ENCODE assay signal across 1 cellular context in genomic region chr18:23384778-23385736, GRCh38.
TF ChIP-seq lines count a peak whose summit lies in the region.

No MANE protein-coding gene starts in this region.

TF ChIP-seq in HepG2, 621 proteins besides CTCF, POLR2A, EP300 and RAD21 (continued from another document and continues in another):
- TF ChIP-seq PITX1 (CRISPR knock-in tag; IDR thresholded peaks at IDR 0.05) (peak; percentile 87), ZNF44 (CRISPR knock-in tag; IDR thresholded peaks at IDR 0.05) (no peak), CBX1 (IDR thresholded peaks at IDR 0.05; ENCODE audit: low read depth) (no peak), YEATS4 (CRISPR knock-in tag; IDR thresholded peaks at IDR 0.05; ENCODE audit: borderline replicate concordance) (peak; percentile 21; the same call in 1 of the 2 replicates), SP5 (CRISPR knock-in tag; IDR thresholded peaks at IDR 0.05; ENCODE audit: borderline replicate concordance, low read depth) (peak; percentile 56; the same call in 1 of the 2 replicates), ZNF782 (CRISPR knock-in tag; IDR thresholded peaks at IDR 0.05; ENCODE audit: borderline replicate concordance) (no peak), ZKSCAN8 (CRISPR knock-in tag; IDR thresholded peaks at IDR 0.05; ENCODE audit: borderline replicate concordance) (peak; percentile 84), DPF2 (CRISPR knock-in tag; IDR thresholded peaks at IDR 0.05; ENCODE audit: borderline replicate concordance, low read depth) (peak; percentile 94), ZBTB37 (CRISPR knock-in tag; IDR thresholded peaks at IDR 0.05) (no peak), KAT8 (CRISPR knock-in tag; IDR thresholded peaks at IDR 0.05) (peak; percentile 64), PATZ1 (CRISPR knock-in tag; IDR thresholded peaks at IDR 0.05) (peak; percentile 96), ZNF703 (CRISPR knock-in tag; IDR thresholded peaks at IDR 0.05; ENCODE audit: borderline replicate concordance) (no peak), ZBTB38 (CRISPR knock-in tag; IDR thresholded peaks at IDR 0.05) (peak; percentile 81), SIX4 (CRISPR knock-in tag; IDR thresholded peaks at IDR 0.05) (no peak), ZNF792 (CRISPR knock-in tag; IDR thresholded peaks at IDR 0.05) (0 out of 2 replicates have a peak, but pooled peaks have one; percentile 47), ZNF574 (CRISPR knock-in tag; IDR thresholded peaks at IDR 0.05) (peak; percentile 56; the same call in 1 of the 2 replicates), ZNF446 (CRISPR knock-in tag; IDR thresholded peaks at IDR 0.05) (no peak), TSC22D2 (CRISPR knock-in tag; IDR thresholded peaks at IDR 0.05; ENCODE audit: borderline replicate concordance) (no peak), ISL2 (CRISPR knock-in tag; IDR thresholded peaks at IDR 0.05) (peak; percentile 38; the same call in 1 of the 2 replicates), NONO (IDR thresholded peaks at IDR 0.05) (no peak), NONO (CRISPR knock-in tag; conservative IDR thresholded peaks at IDR 0.05) (peak; percentile 64; the same call in 1 of the 2 replicates), RXRA (CRISPR knock-in tag; IDR thresholded peaks at IDR 0.05) (peak; percentile 70; the same call in 1 of the 2 replicates), ZNF644 (CRISPR knock-in tag; IDR thresholded peaks at IDR 0.05; ENCODE audit: low read depth) (0 out of 2 replicates have a peak, but pooled peaks have one; percentile 38), EHMT2 (IDR thresholded peaks at IDR 0.05; ENCODE audit: borderline replicate concordance, low read depth, low read length) (no peak), TOE1 (CRISPR knock-in tag; IDR thresholded peaks at IDR 0.05) (no peak), ZNF207 (IDR thresholded peaks at IDR 0.05; ENCODE audit: borderline replicate concordance) (no peak), RARA (CRISPR knock-in tag; IDR thresholded peaks at IDR 0.05) (peak; percentile 97), ZNF230 (CRISPR knock-in tag; IDR thresholded peaks at IDR 0.05) (0 out of 2 replicates have a peak, but pooled peaks have one; percentile 21), GABPB1 (CRISPR knock-in tag; IDR thresholded peaks at IDR 0.05) (peak; percentile 49; the same call in 1 of the 2 replicates), NFIC (IDR thresholded peaks at IDR 0.05; ENCODE audit: low read length) (peak; percentile 68; the same call in 1 of the 2 replicates), MBNL3 (CRISPR knock-in tag; conservative IDR thresholded peaks at IDR 0.05) (no peak), ZMYM4 (CRISPR knock-in tag; IDR thresholded peaks at IDR 0.05) (peak; percentile 84), ZBTB33 (CRISPR knock-in tag; IDR thresholded peaks at IDR 0.05) (peak; percentile 89)
- TF ChIP-seq, protein P1, sequence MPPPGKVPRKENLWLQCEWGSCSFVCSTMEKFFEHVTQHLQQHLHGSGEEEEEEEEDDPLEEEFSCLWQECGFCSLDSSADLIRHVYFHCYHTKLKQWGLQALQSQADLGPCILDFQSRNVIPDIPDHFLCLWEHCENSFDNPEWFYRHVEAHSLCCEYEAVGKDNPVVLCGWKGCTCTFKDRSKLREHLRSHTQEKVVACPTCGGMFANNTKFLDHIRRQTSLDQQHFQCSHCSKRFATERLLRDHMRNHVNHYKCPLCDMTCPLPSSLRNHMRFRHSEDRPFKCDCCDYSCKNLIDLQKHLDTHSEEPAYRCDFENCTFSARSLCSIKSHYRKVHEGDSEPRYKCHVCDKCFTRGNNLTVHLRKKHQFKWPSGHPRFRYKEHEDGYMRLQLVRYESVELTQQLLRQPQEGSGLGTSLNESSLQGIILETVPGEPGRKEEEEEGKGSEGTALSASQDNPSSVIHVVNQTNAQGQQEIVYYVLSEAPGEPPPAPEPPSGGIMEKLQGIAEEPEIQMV (CRISPR knock-in tag; IDR thresholded peaks at IDR 0.05; ENCODE audit: low read depth), result peak; percentile 69; the same call in 1 of the 2 replicates
- TF ChIP-seq, protein P2, sequence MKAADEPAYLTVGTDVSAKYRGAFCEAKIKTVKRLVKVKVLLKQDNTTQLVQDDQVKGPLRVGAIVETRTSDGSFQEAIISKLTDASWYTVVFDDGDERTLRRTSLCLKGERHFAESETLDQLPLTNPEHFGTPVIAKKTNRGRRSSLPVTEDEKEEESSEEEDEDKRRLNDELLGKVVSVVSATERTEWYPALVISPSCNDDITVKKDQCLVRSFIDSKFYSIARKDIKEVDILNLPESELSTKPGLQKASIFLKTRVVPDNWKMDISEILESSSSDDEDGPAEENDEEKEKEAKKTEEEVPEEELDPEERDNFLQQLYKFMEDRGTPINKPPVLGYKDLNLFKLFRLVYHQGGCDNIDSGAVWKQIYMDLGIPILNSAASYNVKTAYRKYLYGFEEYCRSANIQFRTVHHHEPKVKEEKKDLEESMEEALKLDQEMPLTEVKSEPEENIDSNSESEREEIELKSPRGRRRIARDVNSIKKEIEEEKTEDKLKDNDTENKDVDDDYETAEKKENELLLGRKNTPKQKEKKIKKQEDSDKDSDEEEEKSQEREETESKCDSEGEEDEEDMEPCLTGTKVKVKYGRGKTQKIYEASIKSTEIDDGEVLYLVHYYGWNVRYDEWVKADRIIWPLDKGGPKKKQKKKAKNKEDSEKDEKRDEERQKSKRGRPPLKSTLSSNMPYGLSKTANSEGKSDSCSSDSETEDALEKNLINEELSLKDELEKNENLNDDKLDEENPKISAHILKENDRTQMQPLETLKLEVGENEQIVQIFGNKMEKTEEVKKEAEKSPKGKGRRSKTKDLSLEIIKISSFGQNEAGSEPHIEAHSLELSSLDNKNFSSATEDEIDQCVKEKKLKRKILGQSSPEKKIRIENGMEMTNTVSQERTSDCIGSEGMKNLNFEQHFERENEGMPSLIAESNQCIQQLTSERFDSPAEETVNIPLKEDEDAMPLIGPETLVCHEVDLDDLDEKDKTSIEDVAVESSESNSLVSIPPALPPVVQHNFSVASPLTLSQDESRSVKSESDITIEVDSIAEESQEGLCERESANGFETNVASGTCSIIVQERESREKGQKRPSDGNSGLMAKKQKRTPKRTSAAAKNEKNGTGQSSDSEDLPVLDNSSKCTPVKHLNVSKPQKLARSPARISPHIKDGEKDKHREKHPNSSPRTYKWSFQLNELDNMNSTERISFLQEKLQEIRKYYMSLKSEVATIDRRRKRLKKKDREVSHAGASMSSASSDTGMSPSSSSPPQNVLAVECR (CRISPR knock-in tag; IDR thresholded peaks at IDR 0.05; ENCODE audit: borderline replicate concordance), result peak; percentile 43; the same call in 1 of the 2 replicates
- TF ChIP-seq, protein P3, sequence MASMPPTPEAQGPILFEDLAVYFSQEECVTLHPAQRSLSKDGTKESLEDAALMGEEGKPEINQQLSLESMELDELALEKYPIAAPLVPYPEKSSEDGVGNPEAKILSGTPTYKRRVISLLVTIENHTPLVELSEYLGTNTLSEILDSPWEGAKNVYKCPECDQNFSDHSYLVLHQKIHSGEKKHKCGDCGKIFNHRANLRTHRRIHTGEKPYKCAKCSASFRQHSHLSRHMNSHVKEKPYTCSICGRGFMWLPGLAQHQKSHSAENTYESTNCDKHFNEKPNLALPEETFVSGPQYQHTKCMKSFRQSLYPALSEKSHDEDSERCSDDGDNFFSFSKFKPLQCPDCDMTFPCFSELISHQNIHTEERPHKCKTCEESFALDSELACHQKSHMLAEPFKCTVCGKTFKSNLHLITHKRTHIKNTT (CRISPR knock-in tag; IDR thresholded peaks at IDR 0.05), result no peak
- TF ChIP-seq, protein P4, sequence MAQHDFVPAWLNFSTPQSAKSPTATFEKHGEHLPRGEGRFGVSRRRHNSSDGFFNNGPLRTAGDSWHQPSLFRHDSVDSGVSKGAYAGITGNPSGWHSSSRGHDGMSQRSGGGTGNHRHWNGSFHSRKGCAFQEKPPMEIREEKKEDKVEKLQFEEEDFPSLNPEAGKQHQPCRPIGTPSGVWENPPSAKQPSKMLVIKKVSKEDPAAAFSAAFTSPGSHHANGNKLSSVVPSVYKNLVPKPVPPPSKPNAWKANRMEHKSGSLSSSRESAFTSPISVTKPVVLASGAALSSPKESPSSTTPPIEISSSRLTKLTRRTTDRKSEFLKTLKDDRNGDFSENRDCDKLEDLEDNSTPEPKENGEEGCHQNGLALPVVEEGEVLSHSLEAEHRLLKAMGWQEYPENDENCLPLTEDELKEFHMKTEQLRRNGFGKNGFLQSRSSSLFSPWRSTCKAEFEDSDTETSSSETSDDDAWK (CRISPR knock-in tag; IDR thresholded peaks at IDR 0.05), result no peak
- TF ChIP-seq, protein P5, sequence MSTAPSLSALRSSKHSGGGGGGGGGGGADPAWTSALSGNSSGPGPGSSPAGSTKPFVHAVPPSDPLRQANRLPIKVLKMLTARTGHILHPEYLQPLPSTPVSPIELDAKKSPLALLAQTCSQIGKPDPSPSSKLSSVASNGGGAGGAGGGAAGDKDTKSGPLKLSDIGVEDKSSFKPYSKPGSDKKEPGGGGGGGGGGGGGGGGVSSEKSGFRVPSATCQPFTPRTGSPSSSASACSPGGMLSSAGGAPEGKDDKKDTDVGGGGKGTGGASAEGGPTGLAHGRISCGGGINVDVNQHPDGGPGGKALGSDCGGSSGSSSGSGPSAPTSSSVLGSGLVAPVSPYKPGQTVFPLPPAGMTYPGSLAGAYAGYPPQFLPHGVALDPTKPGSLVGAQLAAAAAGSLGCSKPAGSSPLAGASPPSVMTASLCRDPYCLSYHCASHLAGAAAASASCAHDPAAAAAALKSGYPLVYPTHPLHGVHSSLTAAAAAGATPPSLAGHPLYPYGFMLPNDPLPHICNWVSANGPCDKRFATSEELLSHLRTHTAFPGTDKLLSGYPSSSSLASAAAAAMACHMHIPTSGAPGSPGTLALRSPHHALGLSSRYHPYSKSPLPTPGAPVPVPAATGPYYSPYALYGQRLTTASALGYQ (CRISPR knock-in tag; IDR thresholded peaks at IDR 0.05), result peak; percentile 46; the same call in 1 of the 2 replicates
